ENCODE assay signal across 11 cellular contexts in genomic region chr17:74842146-74842598, GRCh38. TPM values are rescaled to one million over a fixed set of nuclear protein-coding genes. Genes with fewer than 3 reads are reported as not detected.
DNase-seq lines count a peak whose midpoint lies in the region; ATAC-seq and TF ChIP-seq lines count a peak whose summit lies in the region.
"Had no signal": no experiment of that assay in that cellular context is flagged by ENCODE, and none has a peak within 500 bp of the region (broad histone marks: within the 10 kb centered on the region; RNA-seq: fewer than 3 reads in every experiment).

No MANE protein-coding gene starts in this region.

- peak; percentile 43 for ATAC-seq in Panc1
- peak; percentile 10 for ATAC-seq in left cardiac atrium

- H3K9me3 ChIP-seq in Panc1 (ENCODE audit: control insufficient read depth, insufficient read depth, low read depth, low read length) = no peaks in the 10 kb centered on the region

- H3K4me3 ChIP-seq in Panc1 (ENCODE audit: low read depth in 2 of 2, low read length in 2 of 2) = peak overlapping the region; percentile 30 to 52
- H3K4me3 ChIP-seq in rectal smooth muscle tissue (ENCODE audit: low read length) = peak overlapping the region; percentile 50
- no peak overlapping the region for H3K4me3 ChIP-seq in H7 (ENCODE audit: insufficient read depth, low read depth, low read length)

- H3K9ac ChIP-seq in rectal smooth muscle tissue (ENCODE audit: low read length) = no peak overlapping the region

- H3K27me3 ChIP-seq in Panc1 (ENCODE audit: control insufficient read depth, insufficient read depth, low read length) (no peaks in the 10 kb centered on the region), rectal smooth muscle tissue (ENCODE audit: control insufficient read depth, insufficient read depth, low read length) (no peaks in the 10 kb centered on the region), H7 (ENCODE audit: control insufficient read depth, insufficient read depth, low read length) (peaks cover 38% of the 10 kb centered on the region)

- intact Hi-C loops in Panc1 (cut with micrococcal nuclease; ENCODE audit: unreplicated experiment) (no loop called here), left cardiac atrium (cut with DNase I) (loop anchor here in 1 of 2 donors (2.0 kb wide), 1 partner anchor 21 kb away; no protein-coding TSS in a partner anchor)

- CTCF ChIA-PET in Panc1 (lab: Charles Lee) = interaction anchor here (0.5 to 1.8 kb wide), 11 partner anchors 12 to 683 kb away, joined by 3 to 24 read pairs (median 6); partner anchors contain the start of genes FDXR, GRIN2C and LLGL2

- no peaks in the 10 kb centered on the region for H3K36me3 ChIP-seq in Panc1 (ENCODE audit: control insufficient read depth, insufficient read depth, low read length)
- no peaks in the 10 kb centered on the region for H3K36me3 ChIP-seq in rectal smooth muscle tissue (ENCODE audit: control insufficient read depth, insufficient read depth, low read length)
- no peaks in the 10 kb centered on the region for H3K36me3 ChIP-seq in H7 (replicated peaks; ENCODE audit: control insufficient read depth, insufficient read depth, low read length)

- peak; percentile 59 for DNase-seq in ELR (ENCODE audit: low read depth)
- DNase-seq in Panc1 (ENCODE audit: low read depth, low spot score) = no peak
- DNase-seq in left cardiac atrium = no peak
- no peak for DNase-seq in activated gamma-delta T cell (lab: John Stamatoyannopoulos, UW)
- no peak for DNase-seq in NCI-H2227 treated with DMSO at 0.1 percent for 48 hours (lab: John Stamatoyannopoulos, UW)
- DNase-seq in NCI-H2107 treated with DMSO at 0.1 percent for 48 hours (lab: John Stamatoyannopoulos, UW; ENCODE audit: unreplicated experiment) = no peak
- DNase-seq in H7 = no peak
- DNase-seq: activated effector memory CD4-positive, alpha-beta T cell treated with anti-CD3 and anti-CD28 coated beads, Interleukin-2, amount 50 U/mL, for 16 hours; T-helper 17 cell had no signal

- POLR2A ChIA-PET in Panc1 (lab: Charles Lee) = no interaction called here

- in situ Hi-C loops in Panc1 (cut with HindIII; ENCODE audit: low pct_unique_long_range_greater_than_20kb, low sequenced_read_pairs) = no loop called here

- H3K27ac ChIP-seq in Panc1 (ENCODE audit: low read length) (peak overlapping the region; percentile 66), rectal smooth muscle tissue (ENCODE audit: low read depth, low read length) (no peak overlapping the region)

- no peak for TF ChIP-seq CTCF in Panc1 (IDR thresholded peaks at IDR 0.05)

- BruUV-seq in Panc1 (replicated peaks; lab: Mats Ljungman, UMichigan) = no TSS peak

- H3K4me1 ChIP-seq in Panc1 (ENCODE audit: control insufficient read depth, insufficient read depth, low read length) (peaks cover 12% of the 10 kb centered on the region), rectal smooth muscle tissue (ENCODE audit: control insufficient read depth, insufficient read depth, low read length) (peaks cover 5% of the 10 kb centered on the region)

RNA-seq across cellular contexts. Expression of gene GRIN2C, which starts 17.5 kb away (rescaled TPM):
- total RNA-seq in Panc1 (2021; ENCODE audit: unreplicated experiment) = 0.10 TPM
- polyA plus RNA-seq in Panc1 (2012; ENCODE audit: insufficient read length) = 0.11 TPM
- 10 to 100 TPM; 25.2 to 38.8 TPM for total RNA-seq in left cardiac atrium
- total RNA-seq in H7 (2014; rRNA removed; shearing (Covaris generic)) = not detected in 2 replicates
- total RNA-seq: T-helper 17 cell had no signal

RNA-seq across cellular contexts. Expression of gene FDXR, which starts 30.6 kb away (rescaled TPM):
- 21.8 TPM for total RNA-seq in Panc1 (2021; ENCODE audit: unreplicated experiment)
- polyA plus RNA-seq in Panc1 (2012; ENCODE audit: insufficient read length) = 18.4 TPM
- total RNA-seq in left cardiac atrium = 1 to 10 TPM; 6.6 to 8.1 TPM
- 4.9 and 9.7 TPM in 2 replicates for total RNA-seq in H7 (2014; rRNA removed; shearing (Covaris generic))

RNA-seq across cellular contexts. Expression of gene FADS6, which starts 51.3 kb away (rescaled TPM):
- total RNA-seq in Panc1 (2021; ENCODE audit: unreplicated experiment) (not detected), left cardiac atrium (not detected)
- polyA plus RNA-seq in Panc1 (2012; ENCODE audit: insufficient read length) = 0.59 TPM
- total RNA-seq in H7 (2014; rRNA removed; shearing (Covaris generic)) = 0.52 TPM in 1 of 2 replicates, not detected in the other
- total RNA-seq: LHCN-M2, T-helper 17 cell had no signal

Comparison
In these comparisons a context has a peak if more than half of its experiments do, and no peak if none do; other contexts are left out.
1. RNA of gene GRIN2C, which starts 17.5 kb away (total RNA-seq): 25.2 to 38.8 TPM in left cardiac atrium; 0.10 TPM in Panc1 (single experiment) and not detected in H7; every median in the first group is over 10 times any median in the second.